In the genomic region with DNA sequence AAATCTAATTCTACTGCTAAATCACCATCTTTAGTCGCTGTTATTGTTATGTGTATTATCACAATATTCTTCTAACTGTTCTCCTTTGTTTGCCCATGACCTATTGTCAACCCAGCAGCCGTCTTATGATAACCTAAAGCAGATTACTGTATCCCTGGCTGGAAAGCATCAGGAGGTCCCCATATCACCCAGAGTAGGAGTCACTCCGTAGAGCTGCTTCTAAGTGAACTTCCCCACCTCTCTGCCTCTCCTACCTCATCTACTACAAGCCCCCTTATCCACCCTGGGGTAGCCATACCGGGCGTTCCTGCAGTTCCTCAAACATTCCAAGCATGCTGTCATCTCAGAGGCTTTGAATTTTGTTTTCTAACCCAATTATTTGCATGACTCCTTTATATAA, we compare ENCODE assay signal across 26 cellular contexts. TPM values are rescaled to one million over a fixed set of nuclear protein-coding genes. Genes with fewer than 3 reads are reported as not detected.
"Had no signal": no experiment of that assay in that cellular context is flagged by ENCODE, and none has a peak within 500 bp of the region (broad histone marks: within the 10 kb centered on the region; RNA-seq: fewer than 3 reads in every experiment).

No MANE protein-coding gene starts in this region.

- H3K4me3 ChIP-seq: breast epithelium, gastroesophageal sphincter, heart right ventricle, lung, neural progenitor cell, sigmoid colon, smooth muscle cell, thoracic aorta, upper lobe of left lung had no signal

- FAIRE-seq: colon had no signal

- H3K36me3 Mint-ChIP-seq: activated naive CD4-positive, alpha-beta T cell treated with anti-CD3 and anti-CD28 coated beads, Interleukin-2, amount 50 U/mL, for 24 hours; naive thymus-derived CD8-positive, alpha-beta T cell; neural progenitor cell; stimulated activated naive B cell treated with anti-CD40 and anti-IgM and Interleukin-4, amounts not matched to agents 10 μg/mL and 1 μg/mL and 100 μg/mL, for 72 hours had no signal

- H3K36me3 ChIP-seq: breast epithelium, gastroesophageal sphincter, heart right ventricle, neural progenitor cell, sigmoid colon, thoracic aorta, upper lobe of left lung had no signal

- H3K9me3 Mint-ChIP-seq: activated CD4-positive, alpha-beta memory T cell treated with anti-CD3 and anti-CD28 coated beads, Interleukin-2, amount 10 ng/mL, durations not matched to agents 7 days and 5 days; activated naive CD4-positive, alpha-beta T cell treated with anti-CD3 and anti-CD28 coated beads, Interleukin-2, amount 50 U/mL, for 24 hours; stimulated activated naive B cell treated with anti-CD40 and anti-IgM and Interleukin-4, amounts not matched to agents 10 μg/mL and 1 μg/mL and 100 μg/mL, for 72 hours; T-helper 1 cell treated with Interleukin-12 subunit alpha and Interleukin-12 subunit beta and Interleukin-4 antibody, amounts not matched to agents 30 μg/mL and 1 μg/mL, for 36 hours had no signal

- H3K27me3 ChIP-seq: breast epithelium, heart right ventricle, neural progenitor cell, sigmoid colon, upper lobe of left lung had no signal

- ATAC-seq: gastroesophageal sphincter; heart right ventricle; left lobe of liver; naive thymus-derived CD8-positive, alpha-beta T cell; stimulated activated naive B cell treated with anti-CD40 and anti-IgM and Interleukin-4, amounts not matched to agents 10 μg/mL and 1 μg/mL and 100 μg/mL, for 72 hours had no signal

- H3K4me1 Mint-ChIP-seq: activated CD4-positive, alpha-beta memory T cell treated with anti-CD3 and anti-CD28 coated beads, Interleukin-2, amount 10 ng/mL, durations not matched to agents 7 days and 5 days; activated CD4-positive, alpha-beta T cell treated with anti-CD3 and anti-CD28 coated beads, Interleukin-2, amount 10 ng/mL, durations not matched to agents 24 days and 14 days; activated naive CD4-positive, alpha-beta T cell treated with anti-CD3 and anti-CD28 coated beads, Interleukin-2, amount 50 U/mL, for 24 hours; central memory CD8-positive, alpha-beta T cell; naive thymus-derived CD8-positive, alpha-beta T cell; stimulated activated naive B cell treated with anti-CD40 and anti-IgM and Interleukin-4, amounts not matched to agents 10 μg/mL and 1 μg/mL and 100 μg/mL, for 72 hours had no signal

- H3K27ac Mint-ChIP-seq: activated CD4-positive, alpha-beta memory T cell treated with anti-CD3 and anti-CD28 coated beads, Interleukin-2, amount 10 ng/mL, durations not matched to agents 7 days and 5 days; activated CD4-positive, alpha-beta T cell treated with anti-CD3 and anti-CD28 coated beads, Interleukin-2, amount 10 ng/mL, durations not matched to agents 24 days and 14 days; activated naive CD4-positive, alpha-beta T cell treated with anti-CD3 and anti-CD28 coated beads, Interleukin-2, amount 50 U/mL, for 24 hours; naive thymus-derived CD8-positive, alpha-beta T cell; neural progenitor cell; stimulated activated naive B cell treated with anti-CD40 and anti-IgM and Interleukin-4, amounts not matched to agents 10 μg/mL and 1 μg/mL and 100 μg/mL, for 72 hours; T-helper 1 cell treated with Interleukin-12 subunit alpha and Interleukin-12 subunit beta and Interleukin-4 antibody, amounts not matched to agents 30 μg/mL and 1 μg/mL, for 36 hours had no signal

- H3K27me3 Mint-ChIP-seq: activated CD4-positive, alpha-beta memory T cell treated with anti-CD3 and anti-CD28 coated beads, Interleukin-2, amount 10 ng/mL, durations not matched to agents 7 days and 5 days; activated CD4-positive, alpha-beta T cell treated with anti-CD3 and anti-CD28 coated beads, Interleukin-2, amount 10 ng/mL, durations not matched to agents 24 days and 14 days; activated naive CD4-positive, alpha-beta T cell treated with anti-CD3 and anti-CD28 coated beads, Interleukin-2, amount 50 U/mL, for 24 hours; central memory CD8-positive, alpha-beta T cell; naive thymus-derived CD8-positive, alpha-beta T cell; stimulated activated naive B cell treated with anti-CD40 and anti-IgM and Interleukin-4, amounts not matched to agents 10 μg/mL and 1 μg/mL and 100 μg/mL, for 72 hours had no signal

- H3K4me3 Mint-ChIP-seq: activated CD4-positive, alpha-beta memory T cell treated with anti-CD3 and anti-CD28 coated beads, Interleukin-2, amount 10 ng/mL, durations not matched to agents 7 days and 5 days; activated CD4-positive, alpha-beta T cell treated with anti-CD3 and anti-CD28 coated beads, Interleukin-2, amount 10 ng/mL, durations not matched to agents 24 days and 14 days; activated naive CD4-positive, alpha-beta T cell treated with anti-CD3 and anti-CD28 coated beads, Interleukin-2, amount 50 U/mL, for 24 hours; central memory CD8-positive, alpha-beta T cell; naive thymus-derived CD8-positive, alpha-beta T cell; neural progenitor cell; stimulated activated naive B cell treated with anti-CD40 and anti-IgM and Interleukin-4, amounts not matched to agents 10 μg/mL and 1 μg/mL and 100 μg/mL, for 72 hours; T-helper 1 cell treated with Interleukin-12 subunit alpha and Interleukin-12 subunit beta and Interleukin-4 antibody, amounts not matched to agents 30 μg/mL and 1 μg/mL, for 36 hours had no signal

- H3K27ac ChIP-seq: breast epithelium, epithelial cell of prostate, gastroesophageal sphincter, heart right ventricle, neural progenitor cell, sigmoid colon, thoracic aorta, upper lobe of left lung had no signal

- H3K4me1 ChIP-seq: breast epithelium, gastroesophageal sphincter, heart right ventricle, neural progenitor cell, sigmoid colon, upper lobe of left lung had no signal

- DNase-seq: activated CD4-positive, alpha-beta memory T cell treated with anti-CD3 and anti-CD28 coated beads, Interleukin-2, amount 10 ng/mL, durations not matched to agents 7 days and 5 days; activated CD4-positive, alpha-beta T cell treated with anti-CD3 and anti-CD28 coated beads, Interleukin-2, amount 10 ng/mL, durations not matched to agents 24 days and 14 days; activated gamma-delta T cell treated with Interleukin-2 at 50 U/mL for 16 hours; activated T-cell treated with anti-CD3 and anti-CD28 coated beads, Interleukin-2, amount 50 U/mL, for 1 hour; aorta; heart right ventricle; naive thymus-derived CD8-positive, alpha-beta T cell; sigmoid colon; stimulated activated CD4-positive, alpha-beta T cell treated with anti-CD3 and anti-CD28 coated beads, Interleukin-15, amount 100 ng/mL, for 24 hours; stimulated activated naive B cell treated with anti-CD40 and anti-IgM and Interleukin-4, amounts not matched to agents 10 μg/mL and 1 μg/mL and 100 μg/mL, for 72 hours; T1000 had no signal

- H3K9me3 ChIP-seq: sigmoid colon, thoracic aorta, upper lobe of left lung had no signal

RNA-seq across cellular contexts. Expression of a gene that starts 39.7 kb away (rescaled TPM):
- total RNA-seq: activated CD4-positive, alpha-beta memory T cell treated with anti-CD3 and anti-CD28 coated beads, Interleukin-2, amount 10 ng/mL, durations not matched to agents 7 days and 5 days; naive thymus-derived CD8-positive, alpha-beta T cell; osteoblast; renal cortical epithelial cell; sigmoid colon; thoracic aorta had no signal
- polyA plus RNA-seq: naive thymus-derived CD8-positive, alpha-beta T cell had no signal
